In genomic region chr12:132214161-132214476, GRCh38 we compare ENCODE assay signal across 6 cellular contexts.
"Had no signal": no experiment of that assay in that cellular context is flagged by ENCODE, and none has a peak within 500 bp of the region (broad histone marks: within the 10 kb centered on the region; RNA-seq: fewer than 3 reads in every experiment).

No MANE protein-coding gene starts in this region.

- H3K4me3 ChIP-seq: GM23338 had no signal

- H3K4me1 Mint-ChIP-seq: GM23338 had no signal

- H3K4me3 Mint-ChIP-seq: GM23338, H9, IgD-negative memory B cell had no signal

- H3K27ac ChIP-seq: KMS-11 had no signal

- H2AFZ ChIP-seq: GM23338 had no signal

- H3K9ac ChIP-seq: KMS-11 had no signal

- H3K4me2 ChIP-seq: GM23338, KMS-11 had no signal

- H3K27ac Mint-ChIP-seq: GM23338, H9 had no signal

- H3K9me3 Mint-ChIP-seq: GM23338 had no signal

- DNase-seq: H9, HCEC 1CT, KBM-7 had no signal
